14 cellular contexts compared by ENCODE assay signal in the genomic region with DNA sequence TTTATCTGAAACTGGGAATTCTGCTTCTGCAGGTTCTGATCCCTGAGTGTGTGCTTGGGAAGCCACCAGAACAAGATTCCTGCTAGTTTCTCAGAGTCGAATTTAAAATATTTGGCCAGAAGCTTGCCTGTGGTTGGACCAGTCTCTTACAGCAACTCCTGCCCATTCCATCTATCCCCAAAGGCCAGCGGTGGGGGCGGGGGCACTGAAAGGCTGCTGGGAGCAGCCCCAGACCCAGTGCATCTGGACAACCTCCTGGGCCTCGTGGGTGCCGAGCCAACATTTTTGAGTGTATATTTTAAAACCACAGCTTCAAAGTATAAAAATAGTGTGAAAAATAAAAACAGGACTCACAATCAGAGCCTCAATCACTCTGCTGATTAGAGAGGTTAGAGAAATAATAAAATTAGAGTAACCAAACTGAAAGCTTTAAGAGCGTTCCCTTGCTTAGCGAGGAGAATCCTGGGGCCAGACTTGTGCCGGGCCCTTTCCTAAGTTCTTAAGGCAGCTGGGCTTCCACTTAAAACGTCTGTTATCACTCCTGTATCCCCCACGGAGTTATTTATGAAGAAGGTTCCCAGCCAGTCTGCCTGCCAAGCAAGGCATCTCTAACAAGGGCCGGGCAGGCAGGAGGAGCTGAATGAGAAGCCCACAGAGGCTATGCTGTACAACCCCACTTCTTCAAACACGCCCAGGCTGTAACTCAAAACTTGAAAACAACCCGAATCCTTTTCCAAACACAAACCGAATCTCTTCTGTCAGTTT. TPM values are rescaled to one million over a fixed set of nuclear protein-coding genes. Genes with fewer than 3 reads are reported as not detected.
DNase-seq lines count a peak whose midpoint lies in the region; ATAC-seq and TF ChIP-seq lines count a peak whose summit lies in the region.
"Had no signal": no experiment of that assay in that cellular context is flagged by ENCODE, and none has a peak within 500 bp of the region (broad histone marks: within the 10 kb centered on the region; RNA-seq: fewer than 3 reads in every experiment).

No MANE protein-coding gene starts in this region.

- H3K4me3 ChIP-seq in astrocyte of the spinal cord (ENCODE audit: low read depth, low read length) (no peak overlapping the region), heart left ventricle (peak overlapping the region in 1 of 12 donors; percentile 19), ovary (no peak overlapping the region), upper lobe of left lung (no peak overlapping the region)

- no peak for TF ChIP-seq POLR2A in heart left ventricle (IDR thresholded peaks at IDR 0.05)
- no peak for TF ChIP-seq POLR2A in ovary (IDR thresholded peaks at IDR 0.05)
- TF ChIP-seq POLR2A in upper lobe of left lung (IDR thresholded peaks at IDR 0.05), result no peak

- peak overlapping the region; percentile 8 to 83 (median 68) for H3K27ac ChIP-seq in heart left ventricle
- H3K27ac ChIP-seq in ovary, result peak overlapping the region; percentile 65 to 66
- H3K27ac ChIP-seq in upper lobe of left lung, result peak overlapping the region in 3 of 4 donors; percentile 29 to 44 (median 30)

- ATAC-seq in heart left ventricle (peak in 1 of 4 donors; percentile 7), upper lobe of left lung (ENCODE audit: low FRiP score in 2 of 2) (peak in 1 of 2 donors; percentile 32)
- ATAC-seq: activated CD4-positive, alpha-beta T cell treated with anti-CD3 and anti-CD28 coated beads for 36 hours; HCT116 had no signal

- no peaks in the 10 kb centered on the region for H3K36me3 ChIP-seq in heart left ventricle
- no peaks in the 10 kb centered on the region for H3K36me3 ChIP-seq in ovary
- no peaks in the 10 kb centered on the region for H3K36me3 ChIP-seq in upper lobe of left lung

- DNase-seq in astrocyte of the spinal cord (ENCODE audit: low read depth, low spot score) (peak; percentile 63), heart left ventricle (peak; percentile 53 to 85 (median 68)), ovary (peak; percentile 53 to 80 (median 58)), upper lobe of left lung (peak in 1 of 2 donors; percentile 56), NCI-H524 treated with DMSO at 0.1 percent for 48 hours (lab: John Stamatoyannopoulos, UW) (no peak), HUDEP-2 (lab: John Stamatoyannopoulos, UW; ENCODE audit: unreplicated experiment in 76 of 76) (no peak), HPDE6-E6E7 (ENCODE audit: extremely low spot score) (no peak)
- DNase-seq: activated CD4-positive, alpha-beta T cell treated with anti-CD3 and anti-CD28 coated beads for 36 hours; Caco-2; cortex of kidney; NCI-H1694; NK-92 treated with Interleukin-12 subunit alpha and Interleukin-12 subunit beta, amount 100 ng/mL, for 24 hours; SW 1271 had no signal

- H3K4me1 ChIP-seq in heart left ventricle (peaks cover 13 to 65% (median 47%) of the 10 kb centered on the region in 12 donors), ovary (ENCODE audit: insufficient read depth) (peaks cover 31% of the 10 kb centered on the region), upper lobe of left lung (peaks cover 30 to 41% (median 33%) of the 10 kb centered on the region in 4 donors)
- H3K4me1 ChIP-seq: Caco-2 had no signal

- TF ChIP-seq EP300 in ovary (IDR thresholded peaks at IDR 0.05), result no peak
- TF ChIP-seq EP300 in upper lobe of left lung (IDR thresholded peaks at IDR 0.05), result no peak

- intact Hi-C loops in heart left ventricle (cut with DNase I) (loop anchor here in 4 of 10 donors (5.0 kb wide), 3 partner anchors 62 to 82 kb away; no protein-coding TSS in a partner anchor), ovary (cut with DNase I) (loop anchor here in 1 of 4 donors (10.0 kb wide), 1 partner anchor 70 kb away; no protein-coding TSS in a partner anchor)

- H3K27me3 ChIP-seq in heart left ventricle (no peaks in the 10 kb centered on the region), ovary (no peaks in the 10 kb centered on the region), upper lobe of left lung (no peaks in the 10 kb centered on the region)

- H3K9me3 ChIP-seq in heart left ventricle (no peaks in the 10 kb centered on the region), ovary (no peaks in the 10 kb centered on the region), upper lobe of left lung (no peaks in the 10 kb centered on the region)
- H3K9me3 ChIP-seq: Caco-2 had no signal

- in situ Hi-C loops in astrocyte of the spinal cord (cut with HindIII; ENCODE audit: low sequenced_read_pairs), result no loop called here

- TF ChIP-seq CTCF in astrocyte of the spinal cord (IDR thresholded peaks at IDR 0.05; ENCODE audit: low read depth, low read length) (no peak), heart left ventricle (IDR thresholded peaks at IDR 0.05) (no peak), ovary (IDR thresholded peaks at IDR 0.05) (no peak), upper lobe of left lung (IDR thresholded peaks at IDR 0.05) (no peak)

- WGBS in heart left ventricle, 4 donors, result 54 to 58% (median 55%) methylated on average over 14 of the region's 14 CpGs
- 8 to 9% (median 9%) methylated on average over 14 of the region's 14 CpGs for WGBS in ovary, 3 donors
- WGBS in upper lobe of left lung, 2 donors, result 67 to 76% methylated on average over 14 of the region's 14 CpGs

RNA-seq across cellular contexts. Expression of a gene that starts 38.8 kb away (rescaled TPM):
- 10 to 100 TPM; 28.8 to 94.4 (median 44.9) TPM for total RNA-seq in heart left ventricle
- polyA plus RNA-seq in heart left ventricle, result 10 to 100 TPM; 29.2 to 29.5 TPM
- 100 to 1,000 TPM; 115 to 369 (median 254) TPM for total RNA-seq in ovary
- 100 to 1,000 TPM; 162 to 169 TPM for polyA plus RNA-seq in ovary
- 100 to 1,000 TPM in 4 of 6 donors, 10 to 100 TPM in 2; 65.4 to 180 (median 127) TPM for total RNA-seq in upper lobe of left lung

Comparison
In these comparisons a context has a peak if more than half of its experiments do, and no peak if none do; other contexts are left out.
1. DNase-seq: peak in astrocyte of the spinal cord (single experiment), heart left ventricle (5 of 5) and ovary (5 of 5); none in NCI-H524 treated with DMSO at 0.1 percent for 48 hours (single experiment), HUDEP-2 (0 of 76) and HPDE6-E6E7 (single experiment).
2. Peak in every context shown above with its lines, with median percentiles within 50 percentile points of each other: H3K27ac ChIP-seq.